ENCODE assay signal across 8 cellular contexts in genomic region chr5:145697251-145698016, GRCh38.
DNase-seq lines count a peak whose midpoint lies in the region; ATAC-seq and TF ChIP-seq lines count a peak whose summit lies in the region.

No MANE protein-coding gene starts in this region.

- no peaks in the 10 kb centered on the region for H3K27me3 ChIP-seq in A673 (replicated peaks; ENCODE audit: insufficient read depth, low read depth, low read length, poor library complexity)
- H3K27me3 ChIP-seq in Panc1 (ENCODE audit: control insufficient read depth, insufficient read depth, low read length) = no peaks in the 10 kb centered on the region
- H3K27me3 ChIP-seq in upper lobe of right lung = no peaks in the 10 kb centered on the region

- H3K36me3 ChIP-seq in A673 (ENCODE audit: insufficient read depth, low read length, poor library complexity, severe bottlenecking) (no peaks in the 10 kb centered on the region), Panc1 (ENCODE audit: control insufficient read depth, insufficient read depth, low read length) (no peaks in the 10 kb centered on the region), upper lobe of right lung (no peaks in the 10 kb centered on the region)

- TF ChIP-seq CTCF in A673 (conservative IDR thresholded peaks at IDR 0.05; ENCODE audit: low read depth, low read length) (peak; percentile 72), GM12864 (IDR thresholded peaks at IDR 0.05; ENCODE audit: low read depth, low read length, missing control alignments) (peak; percentile 71), Panc1 (IDR thresholded peaks at IDR 0.05) (peak; percentile 74), foreskin fibroblast (IDR thresholded peaks at IDR 0.05; ENCODE audit: low read depth, low read length) (peak; percentile 58), upper lobe of right lung (IDR thresholded peaks at IDR 0.05) (peak; percentile 53)

- intact Hi-C loops in A673 (cut with micrococcal nuclease; ENCODE audit: unreplicated experiment) (loop anchor here (5.0 kb wide), 2 partner anchors 115 to 190 kb away; no protein-coding TSS in a partner anchor), Panc1 (cut with micrococcal nuclease; ENCODE audit: unreplicated experiment) (loop anchor here (5.0 kb wide), 1 partner anchor 350 kb away; no protein-coding TSS in a partner anchor), upper lobe of right lung (cut with DNase I) (no loop called here), posterior cingulate gyrus (cut with DNase I) (no loop called here)

- DNase-seq in A673 (ENCODE audit: low spot score) = peak; percentile 67
- DNase-seq in GM12864 (ENCODE audit: low read depth) = peak; percentile 29
- DNase-seq in Panc1 (ENCODE audit: low read depth, low spot score) = peak; percentile 30
- DNase-seq in foreskin fibroblast = peak; percentile 32 to 72
- DNase-seq in upper lobe of right lung = no peak
- DNase-seq in posterior cingulate gyrus = no peak

- H3K27ac ChIP-seq in A673 (ENCODE audit: low read depth, low read length, poor library complexity, severe bottlenecking) (no peak overlapping the region), Panc1 (ENCODE audit: low read length) (no peak overlapping the region), upper lobe of right lung (no peak overlapping the region)

- POLR2A ChIA-PET in A673 (lab: Charles Lee; ENCODE audit: low non-redundant PET) (no interaction called here), Panc1 (lab: Charles Lee) (no interaction called here)

- in situ Hi-C loops in Panc1 (cut with HindIII; ENCODE audit: low pct_unique_long_range_greater_than_20kb, low sequenced_read_pairs) = no loop called here

- ATAC-seq in HG02852 (IDR thresholded peaks at IDR 0.05; ENCODE audit: unreplicated experiment) (peak; percentile 85), Panc1 (peak; percentile 71), upper lobe of right lung (peak; percentile 63), esophagus mucosa (no peak)

- H3K9me3 ChIP-seq in A673 (ENCODE audit: low read depth, low read length, poor library complexity, severe bottlenecking) (no peaks in the 10 kb centered on the region), Panc1 (ENCODE audit: control insufficient read depth, insufficient read depth, low read depth, low read length) (no peaks in the 10 kb centered on the region), upper lobe of right lung (no peaks in the 10 kb centered on the region)

- BruUV-seq in A673 (replicated peaks; lab: Mats Ljungman, UMichigan) = no TSS peak
- BruUV-seq in Panc1 (replicated peaks; lab: Mats Ljungman, UMichigan) = no TSS peak

- H3K4me1 ChIP-seq in A673 (ENCODE audit: insufficient read depth, low read length, poor library complexity, severe bottlenecking) (peaks cover 4% of the 10 kb centered on the region), Panc1 (ENCODE audit: control insufficient read depth, insufficient read depth, low read length) (no peaks in the 10 kb centered on the region), upper lobe of right lung (no peaks in the 10 kb centered on the region)

- H3K4me3 ChIP-seq in A673 (ENCODE audit: low read depth, low read length, poor library complexity, severe bottlenecking) (no peak overlapping the region), GM12864 (ENCODE audit: low read depth, low read length) (no peak overlapping the region), Panc1 (ENCODE audit: low read depth in 2 of 2, low read length in 2 of 2) (no peak overlapping the region), foreskin fibroblast (ENCODE audit: low read depth in 1 of 2, low read length in 2 of 2) (no peak overlapping the region), upper lobe of right lung (no peak overlapping the region)

- CTCF ChIA-PET in A673 (lab: Charles Lee) (interaction anchor here (0.6 to 1.8 kb wide), 5 partner anchors 10 to 433 kb away, joined by 3 to 9 read pairs (median 4); no protein-coding TSS in a partner anchor), Panc1 (lab: Charles Lee) (interaction anchor here (0.6 kb wide), 1 partner anchor 318 kb away, joined by 3 read pairs; no protein-coding TSS in a partner anchor)

Comparison
In these comparisons a context has a peak if more than half of its experiments do, and no peak if none do; other contexts are left out.
1. DNase-seq: peak in A673 (single experiment), GM12864 (single experiment), Panc1 (single experiment) and foreskin fibroblast (2 of 2); none in upper lobe of right lung (single experiment) and posterior cingulate gyrus (0 of 10).
2. intact Hi-C loops: an anchor here in A673 (5.0 kb wide) and Panc1 (5.0 kb wide); none called in upper lobe of right lung and posterior cingulate gyrus.
3. Peak in every context shown above with its lines, with median percentiles within 50 percentile points of each other: CTCF ChIP-seq.